Comparison of ENCODE assay signal across 23 cellular contexts in genomic region chr2:120638450-120638849, GRCh38.
"Had no signal": no experiment of that assay in that cellular context is flagged by ENCODE, and none has a peak within 500 bp of the region (broad histone marks: within the 10 kb centered on the region; RNA-seq: fewer than 3 reads in every experiment).

No MANE protein-coding gene starts in this region.

- DNase-seq: caudate nucleus; cerebellar nuclear complex; effector memory CD4-positive, alpha-beta T cell; erythroblast; esophagus squamous epithelium; foreskin melanocyte; kidney; mesenchymal stem cell; midbrain; naive thymus-derived CD4-positive, alpha-beta T cell; small intestine; stimulated activated CD4-positive, alpha-beta T cell treated with anti-CD3 and anti-CD28 coated beads, Interleukin-1b, Interleukin-23, amount 100 ng/mL, for 48 hours; stimulated activated CD4-positive, alpha-beta T cell treated with anti-CD3 and anti-CD28 coated beads, Interleukin-4, amount 100 ng/mL, for 1 hour; stimulated activated naive CD4-positive, alpha-beta T cell treated with Interleukin-2 at 50 U/mL for 16 hours; stomach; tibial artery; upper lobe of left lung; uterus had no signal

- H3K9me3 ChIP-seq: esophagus squamous epithelium, stomach, tibial artery, upper lobe of left lung, uterus had no signal

- H3K27me3 ChIP-seq: stomach, tibial artery, upper lobe of left lung, uterus had no signal

- H2AFZ ChIP-seq: neural progenitor cell, parathyroid adenoma had no signal

- H3K27ac ChIP-seq: esophagus squamous epithelium, neural progenitor cell, parathyroid adenoma, stomach, tibial artery, upper lobe of left lung, uterus had no signal

- ATAC-seq: left lobe of liver; naive thymus-derived CD4-positive, alpha-beta T cell; stimulated activated effector memory CD8-positive, alpha-beta T cell treated with anti-CD3 and anti-CD28 coated beads, Interleukin-12 subunit alpha, Interleukin-12 subunit beta, amount 100 ng/mL, for 72 hours had no signal

- H3K9ac ChIP-seq: neural progenitor cell, parathyroid adenoma had no signal

- H3K36me3 ChIP-seq: esophagus squamous epithelium, neural progenitor cell, stomach, tibial artery, upper lobe of left lung, uterus had no signal

- H3K4me1 ChIP-seq: esophagus squamous epithelium, neural progenitor cell, parathyroid adenoma, stomach, upper lobe of left lung, uterus had no signal

- H3K4me3 ChIP-seq: esophagus squamous epithelium, neural progenitor cell, stomach, tibial artery, upper lobe of left lung, uterus had no signal

- FAIRE-seq: endometrium, kidney, small intestine had no signal

- H3K4me2 ChIP-seq: neural progenitor cell had no signal

- H3K79me2 ChIP-seq: parathyroid adenoma had no signal
